ENCODE assay signal across 1 cellular context in genomic region chr15:23497710-23498111, GRCh38.
TF ChIP-seq lines count a peak whose summit lies in the region.

No MANE protein-coding gene starts in this region.

TF ChIP-seq in GM23338, 12 proteins besides CTCF, POLR2A, EP300 and RAD21 (continued from another document):
- no peak for TF ChIP-seq ZNF462 (CRISPR knock-in tag; IDR thresholded peaks at IDR 0.05)
- TF ChIP-seq ETS1 (IDR thresholded peaks at IDR 0.05) = no peak
- TF ChIP-seq JUNB (IDR thresholded peaks at IDR 0.05; ENCODE audit: unreplicated experiment) = no peak
- TF ChIP-seq EZH2 (IDR thresholded peaks at IDR 0.05; ENCODE audit: low read depth, unreplicated experiment) = no peak
- no peak for TF ChIP-seq STAT1 (IDR thresholded peaks at IDR 0.05; ENCODE audit: unreplicated experiment)
